1 cellular context compared by ENCODE assay signal in the genomic region with DNA sequence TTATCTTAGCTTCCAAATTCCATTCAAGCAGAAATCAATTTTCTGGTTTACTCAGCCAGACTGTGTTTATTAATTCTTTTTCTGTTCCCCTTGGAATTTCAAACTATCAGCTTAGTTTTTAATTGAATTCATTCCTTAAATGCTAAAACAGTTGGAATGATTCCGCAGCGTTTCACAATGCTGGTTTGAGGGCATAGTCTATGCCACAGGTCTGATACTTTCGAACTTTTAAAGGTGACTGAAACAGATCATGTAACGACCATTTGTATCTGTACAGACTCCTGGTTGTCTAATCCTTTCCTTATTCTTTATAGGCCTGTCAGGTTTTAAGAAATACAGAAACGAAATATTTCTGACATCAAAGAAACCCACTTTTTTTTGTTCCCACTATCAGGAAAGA.
TF ChIP-seq lines count a peak whose summit lies in the region.

No MANE protein-coding gene starts in this region.

TF ChIP-seq in SK-N-SH, 30 proteins besides CTCF, POLR2A, EP300 and RAD21 (continued from another document):
- TF ChIP-seq, protein P1, sequence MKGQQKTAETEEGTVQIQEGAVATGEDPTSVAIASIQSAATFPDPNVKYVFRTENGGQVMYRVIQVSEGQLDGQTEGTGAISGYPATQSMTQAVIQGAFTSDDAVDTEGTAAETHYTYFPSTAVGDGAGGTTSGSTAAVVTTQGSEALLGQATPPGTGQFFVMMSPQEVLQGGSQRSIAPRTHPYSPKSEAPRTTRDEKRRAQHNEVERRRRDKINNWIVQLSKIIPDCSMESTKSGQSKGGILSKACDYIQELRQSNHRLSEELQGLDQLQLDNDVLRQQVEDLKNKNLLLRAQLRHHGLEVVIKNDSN (IDR thresholded peaks at IDR 0.05; ENCODE audit: borderline replicate concordance, low read depth) = no peak
- TF ChIP-seq, protein P2, sequence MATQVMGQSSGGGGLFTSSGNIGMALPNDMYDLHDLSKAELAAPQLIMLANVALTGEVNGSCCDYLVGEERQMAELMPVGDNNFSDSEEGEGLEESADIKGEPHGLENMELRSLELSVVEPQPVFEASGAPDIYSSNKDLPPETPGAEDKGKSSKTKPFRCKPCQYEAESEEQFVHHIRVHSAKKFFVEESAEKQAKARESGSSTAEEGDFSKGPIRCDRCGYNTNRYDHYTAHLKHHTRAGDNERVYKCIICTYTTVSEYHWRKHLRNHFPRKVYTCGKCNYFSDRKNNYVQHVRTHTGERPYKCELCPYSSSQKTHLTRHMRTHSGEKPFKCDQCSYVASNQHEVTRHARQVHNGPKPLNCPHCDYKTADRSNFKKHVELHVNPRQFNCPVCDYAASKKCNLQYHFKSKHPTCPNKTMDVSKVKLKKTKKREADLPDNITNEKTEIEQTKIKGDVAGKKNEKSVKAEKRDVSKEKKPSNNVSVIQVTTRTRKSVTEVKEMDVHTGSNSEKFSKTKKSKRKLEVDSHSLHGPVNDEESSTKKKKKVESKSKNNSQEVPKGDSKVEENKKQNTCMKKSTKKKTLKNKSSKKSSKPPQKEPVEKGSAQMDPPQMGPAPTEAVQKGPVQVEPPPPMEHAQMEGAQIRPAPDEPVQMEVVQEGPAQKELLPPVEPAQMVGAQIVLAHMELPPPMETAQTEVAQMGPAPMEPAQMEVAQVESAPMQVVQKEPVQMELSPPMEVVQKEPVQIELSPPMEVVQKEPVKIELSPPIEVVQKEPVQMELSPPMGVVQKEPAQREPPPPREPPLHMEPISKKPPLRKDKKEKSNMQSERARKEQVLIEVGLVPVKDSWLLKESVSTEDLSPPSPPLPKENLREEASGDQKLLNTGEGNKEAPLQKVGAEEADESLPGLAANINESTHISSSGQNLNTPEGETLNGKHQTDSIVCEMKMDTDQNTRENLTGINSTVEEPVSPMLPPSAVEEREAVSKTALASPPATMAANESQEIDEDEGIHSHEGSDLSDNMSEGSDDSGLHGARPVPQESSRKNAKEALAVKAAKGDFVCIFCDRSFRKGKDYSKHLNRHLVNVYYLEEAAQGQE (IDR thresholded peaks at IDR 0.05; ENCODE audit: low read depth, low read length) = no peak
- TF ChIP-seq MEF2A (IDR thresholded peaks at IDR 0.05; ENCODE audit: borderline replicate concordance, low read depth) (no peak), FOXM1 (IDR thresholded peaks at IDR 0.05; ENCODE audit: low read depth) (no peak), EZH2phosphoT487 (IDR thresholded peaks at IDR 0.05; ENCODE audit: borderline replicate concordance, low read depth) (no peak)
- TF ChIP-seq, protein P3, sequence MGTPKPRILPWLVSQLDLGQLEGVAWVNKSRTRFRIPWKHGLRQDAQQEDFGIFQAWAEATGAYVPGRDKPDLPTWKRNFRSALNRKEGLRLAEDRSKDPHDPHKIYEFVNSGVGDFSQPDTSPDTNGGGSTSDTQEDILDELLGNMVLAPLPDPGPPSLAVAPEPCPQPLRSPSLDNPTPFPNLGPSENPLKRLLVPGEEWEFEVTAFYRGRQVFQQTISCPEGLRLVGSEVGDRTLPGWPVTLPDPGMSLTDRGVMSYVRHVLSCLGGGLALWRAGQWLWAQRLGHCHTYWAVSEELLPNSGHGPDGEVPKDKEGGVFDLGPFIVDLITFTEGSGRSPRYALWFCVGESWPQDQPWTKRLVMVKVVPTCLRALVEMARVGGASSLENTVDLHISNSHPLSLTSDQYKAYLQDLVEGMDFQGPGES (IDR thresholded peaks at IDR 0.05; ENCODE audit: low read depth, low read length) = no peak
